In the genomic region with DNA sequence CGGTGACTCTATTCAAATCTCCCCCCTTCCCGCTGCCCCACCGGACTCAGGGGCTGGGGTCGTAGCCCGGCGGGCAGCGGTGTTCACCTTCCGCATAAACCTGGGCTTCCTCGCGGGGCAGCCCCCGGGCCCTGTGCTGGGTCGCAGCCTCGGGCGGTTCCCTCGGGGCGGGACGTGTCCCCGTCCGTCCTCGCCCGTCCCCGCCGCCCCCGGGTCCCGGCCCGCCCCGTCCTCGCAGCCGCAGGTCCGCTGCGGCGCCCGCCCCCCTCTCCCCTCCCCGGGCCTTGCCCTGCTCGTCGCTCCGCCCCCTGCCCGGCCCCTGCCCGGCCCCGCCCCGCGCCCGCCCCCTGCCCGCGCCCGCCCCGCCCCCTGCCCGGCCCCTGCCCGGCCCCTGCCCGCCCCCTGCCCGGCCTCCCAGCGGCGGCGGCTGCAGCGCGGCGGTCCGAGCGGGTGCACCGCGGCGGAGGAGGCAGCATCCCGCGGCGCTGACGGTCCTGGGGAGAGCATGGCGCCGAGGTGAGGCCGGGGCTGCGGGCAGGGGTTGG, we compare ENCODE assay signal across 7 cellular contexts. TPM values are rescaled to one million over a fixed set of nuclear protein-coding genes. Genes with fewer than 3 reads are reported as not detected.
DNase-seq lines count a peak whose midpoint lies in the region; ATAC-seq and TF ChIP-seq lines count a peak whose summit lies in the region.

A gene (plus strand): TSS at position 440 of the 545 bp plus-strand sequence. CDS start 66 bp downstream, at position 506.

- ATAC-seq in GM18873 (IDR thresholded peaks at IDR 0.05; ENCODE audit: low FRiP score, unreplicated experiment) = no peak

- no peaks in the 10 kb centered on the region for H3K4me1 ChIP-seq in GM23248 (ENCODE audit: insufficient read depth)
- peaks cover 4 to 37% (median 26%) of the 10 kb centered on the region in 6 donors for H3K4me1 ChIP-seq in spleen

- peak within 1 kb of the TSS; percentile 55 for H3K9ac ChIP-seq in GM23248

- no peaks in the 10 kb centered on the region for H3K36me3 ChIP-seq in GM23248 (ENCODE audit: low read depth)
- H3K36me3 ChIP-seq in brain microvascular endothelial cell (replicated peaks) = peaks cover 3% of the 10 kb centered on the region
- H3K36me3 ChIP-seq in spleen = no peaks in the 10 kb centered on the region

- TF ChIP-seq CTCF in brain microvascular endothelial cell (IDR thresholded peaks at IDR 0.05; ENCODE audit: low read depth, low read length, missing control alignments) (no peak), spleen (IDR thresholded peaks at IDR 0.05 in 8 of 11, conservative IDR thresholded peaks at IDR 0.05 in 3 of 11) (no peak)

- no peak for TF ChIP-seq POLR2A in spleen (IDR thresholded peaks at IDR 0.05)

- WGBS in GM23248 (ENCODE audit: low coverage in 1 of 2, low lambda C conversion rate in 2 of 2, missing lambda C conversion rate in 2 of 2), 2 experiments = 0 to 2% methylated on average over 4 to 54 of the region's 70 CpGs
- WGBS in spleen, 5 donors = 0 to 3% (median 1%) methylated on average over 13 to 70 of the region's 70 CpGs

- in situ Hi-C loops in GM23248 (cut with MboI) (no loop called here), SK-MEL-5 (cut with HindIII; ENCODE audit: low pct_unique_long_range_greater_than_20kb, low sequenced_read_pairs) (no loop called here), brain microvascular endothelial cell (cut with HindIII; ENCODE audit: low pct_ligation_motif_present, low sequenced_read_pairs) (no loop called here)

- H3K9me3 ChIP-seq in GM23248 (ENCODE audit: low read depth) (no peaks in the 10 kb centered on the region), spleen (peaks cover 0 to 17% (median 12%) of the 10 kb centered on the region in 8 donors)

- H3K27me3 ChIP-seq in GM23248 (replicated peaks; ENCODE audit: insufficient read depth) = no peaks in the 10 kb centered on the region
- no peaks in the 10 kb centered on the region for H3K27me3 ChIP-seq in brain microvascular endothelial cell (replicated peaks)
- peaks cover 0 to 88% (median 36%) of the 10 kb centered on the region in 7 donors for H3K27me3 ChIP-seq in spleen (replicated peaks in 1 of 7)

- H3K4me3 ChIP-seq in GM23248 (peak within 1 kb of the TSS; percentile 66), brain microvascular endothelial cell (ENCODE audit: low read depth, low read length) (peak within 1 kb of the TSS; percentile 64), spleen (peak within 1 kb of the TSS; percentile 27 to 79 (median 52))

- peak within 1 kb of the TSS; percentile 57 for H2AFZ ChIP-seq in GM23248

- no peaks in the 10 kb centered on the region for H3F3A ChIP-seq in GM23248 (ENCODE audit: insufficient read depth)

- DNase-seq in GM23248 (peak; percentile 67), SK-MEL-5 (ENCODE audit: low read depth, low spot score) (peak; percentile 13), brain microvascular endothelial cell (no peak), iPS-NIHi11 (ENCODE audit: low spot score) (peak; percentile 91), spleen (peak; percentile 80), NCI-H510A treated with DMSO at 0.1 percent for 48 hours (lab: John Stamatoyannopoulos, UW) (no peak)

- H3K9me2 ChIP-seq in GM23248 (ENCODE audit: insufficient read depth) = no peaks in the 10 kb centered on the region

- H3K27ac ChIP-seq in GM23248 (no peak within 1 kb of the TSS), brain microvascular endothelial cell (peak within 1 kb of the TSS; percentile 79), spleen (peak within 1 kb of the TSS; percentile 29 to 81 (median 64))

- intact Hi-C loops in spleen (cut with DNase I; ENCODE audit: low total_unique reads) = no loop called here

- peak within 1 kb of the TSS; percentile 61 for H3K4me2 ChIP-seq in GM23248 (ENCODE audit: unreplicated experiment)

- H4K20me1 ChIP-seq in GM23248 (ENCODE audit: insufficient read depth) = no peaks in the 10 kb centered on the region

- H3K79me2 ChIP-seq in GM23248 (ENCODE audit: insufficient read depth) = no peaks in the 10 kb centered on the region

RNA-seq across cellular contexts. Expression of the gene that starts here (rescaled TPM):
- total RNA-seq in GM23248 (2014; rRNA removed; shearing (Covaris generic)) = 24.2 and 30.5 TPM in 2 replicates
- polyA plus RNA-seq in GM23248 (2016; fragmentation: Nextera tagmentation; extraction: Ambion mirVana) (1.7 and 1.8 TPM in 2 replicates), spleen (10 to 100 TPM; 35.0 to 66.9 (median 60.0) TPM)
- 12.4 and 13.2 TPM in 2 replicates for total RNA-seq in SK-MEL-5 (2014; rRNA removed; shearing (Covaris generic))
- 22.6 and 23.5 TPM in 2 replicates for polyA plus RNA-seq in SK-MEL-5 (2015; cell fraction: cytosol; rRNA removed)
- 17.8 and 18.8 TPM in 2 replicates for polyA plus RNA-seq in SK-MEL-5 (2015; cell fraction: nucleus; rRNA removed)
- 100 to 1,000 TPM in 3 of 7 donors, 10 to 100 TPM in 4; 71.8 to 208 (median 99.6) TPM for total RNA-seq in spleen

Comparison
In these comparisons a context has a peak if more than half of its experiments do, and no peak if none do; other contexts are left out.
1. RNA of the gene that starts here (polyA plus RNA-seq): 35.0 to 66.9 TPM in spleen; 1.7 to 1.8 TPM in GM23248; every median in the first group is over 10 times any median in the second.
2. DNase-seq: peak in GM23248 (single experiment), SK-MEL-5 (single experiment), iPS-NIHi11 (single experiment) and spleen (single experiment); none in brain microvascular endothelial cell (single experiment) and NCI-H510A treated with DMSO at 0.1 percent for 48 hours (single experiment).
3. Peak in every context shown above with its lines, with median percentiles within 50 percentile points of each other: H3K4me3 ChIP-seq.